11 cellular contexts compared by ENCODE assay signal in the genomic region with DNA sequence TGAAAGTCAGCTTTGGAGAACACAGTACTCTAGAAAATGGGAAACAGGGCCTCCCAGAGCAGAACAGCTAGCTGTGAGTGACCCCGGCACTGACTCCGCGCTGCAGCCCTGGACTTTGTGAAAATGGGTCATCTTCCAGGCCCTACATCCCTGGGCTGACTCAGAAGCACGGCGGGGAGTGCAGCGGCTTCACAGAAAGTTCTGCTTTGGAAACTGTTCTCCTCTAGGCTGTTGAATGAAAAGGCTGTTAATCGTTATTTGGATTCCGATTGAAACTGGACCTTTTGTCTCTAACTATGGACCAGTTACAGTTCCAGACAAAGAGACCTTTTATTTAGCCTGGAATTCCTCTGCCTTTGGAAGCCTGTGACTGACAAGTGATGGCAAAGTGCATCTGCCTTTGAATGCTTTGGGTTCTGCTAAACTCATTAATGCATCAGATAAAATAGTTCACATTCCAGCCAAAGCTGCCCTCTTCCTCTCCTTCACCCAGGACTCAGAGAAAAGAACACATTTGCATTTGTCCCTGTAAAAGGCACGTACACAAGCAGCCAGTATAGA.
DNase-seq lines count a peak whose midpoint lies in the region; ATAC-seq and TF ChIP-seq lines count a peak whose summit lies in the region.
"Had no signal": no experiment of that assay in that cellular context is flagged by ENCODE, and none has a peak within 500 bp of the region (broad histone marks: within the 10 kb centered on the region; RNA-seq: fewer than 3 reads in every experiment).

No MANE protein-coding gene starts in this region.

- H3K9me3 Mint-ChIP-seq in CD4-positive, alpha-beta T cell: no peaks in the 10 kb centered on the region
- no peaks in the 10 kb centered on the region for H3K9me3 Mint-ChIP-seq in stimulated activated effector memory CD8-positive, alpha-beta T cell treated with anti-CD3 and anti-CD28 coated beads, Interleukin-12 subunit alpha, Interleukin-12 subunit beta, amount 100 ng/mL, for 72 hours

- no peaks in the 10 kb centered on the region for H3K27me3 ChIP-seq in CD4-positive, alpha-beta T cell (ENCODE audit: control insufficient read depth, insufficient read depth, low read length)

- DNase-seq in Daoy (ENCODE audit: low read depth) (peak; percentile 55), astrocyte of the cerebellum (ENCODE audit: low read depth) (peak; percentile 58), left ventricle myocardium superior (peak; percentile 75), pons (ENCODE audit: low spot score) (peak; percentile 97), NK-92 (lab: John Stamatoyannopoulos, UW; ENCODE audit: unreplicated experiment) (no peak), NOMO-1 (lab: John Stamatoyannopoulos, UW; ENCODE audit: unreplicated experiment in 2 of 2) (no peak)
- no peak for DNase-seq in CD4-positive, alpha-beta T cell
- no peak for DNase-seq in stimulated activated effector memory CD8-positive, alpha-beta T cell treated with anti-CD3 and anti-CD28 coated beads, Interleukin-12 subunit alpha, Interleukin-12 subunit beta, amount 100 ng/mL, for 72 hours (ENCODE audit: low spot score in 2 of 2)
- DNase-seq: activated gamma-delta T cell; NCI-H1694; stimulated activated CD4-positive, alpha-beta T cell treated with anti-CD3 and anti-CD28 coated beads, Interleukin-2, amount 100 ng/mL, for 24 hours had no signal

- peak; percentile 81 for ATAC-seq in left ventricle myocardium superior
- ATAC-seq in CD4-positive, alpha-beta T cell (ENCODE audit: poor library complexity): no peak
- no peak for ATAC-seq in stimulated activated effector memory CD8-positive, alpha-beta T cell treated with anti-CD3 and anti-CD28 coated beads, Interleukin-12 subunit alpha, Interleukin-12 subunit beta, amount 100 ng/mL, for 72 hours

- H3K27me3 Mint-ChIP-seq in CD4-positive, alpha-beta T cell: no peaks in the 10 kb centered on the region

- intact Hi-C loops in left ventricle myocardium superior (cut with micrococcal nuclease): no loop called here
- intact Hi-C loops in CD4-positive, alpha-beta T cell (cut with DNase I, micrococcal nuclease): no loop called here

- no peaks in the 10 kb centered on the region for H3K36me3 Mint-ChIP-seq in CD4-positive, alpha-beta T cell (ENCODE audit: low read depth)
- no peaks in the 10 kb centered on the region for H3K36me3 Mint-ChIP-seq in stimulated activated effector memory CD8-positive, alpha-beta T cell treated with anti-CD3 and anti-CD28 coated beads, Interleukin-12 subunit alpha, Interleukin-12 subunit beta, amount 100 ng/mL, for 72 hours

- in situ Hi-C loops in astrocyte of the cerebellum (cut with HindIII; ENCODE audit: low sequenced_read_pairs): no loop called here

- no peak for TF ChIP-seq CTCF in astrocyte of the cerebellum (IDR thresholded peaks at IDR 0.05; ENCODE audit: low read depth, low read length, missing control alignments)
- TF ChIP-seq CTCF in CD4-positive, alpha-beta T cell (IDR thresholded peaks at IDR 0.05): no peak

- H3K4me3 Mint-ChIP-seq in CD4-positive, alpha-beta T cell: no peak overlapping the region
- no peak overlapping the region for H3K4me3 Mint-ChIP-seq in stimulated activated effector memory CD8-positive, alpha-beta T cell treated with anti-CD3 and anti-CD28 coated beads, Interleukin-12 subunit alpha, Interleukin-12 subunit beta, amount 100 ng/mL, for 72 hours

- H3K27ac ChIP-seq in CD4-positive, alpha-beta T cell (ENCODE audit: low read depth, low read length): no peak overlapping the region

- H3K4me3 ChIP-seq in astrocyte of the cerebellum (ENCODE audit: low read depth, low read length): no peak overlapping the region

- no peaks in the 10 kb centered on the region for H3K9me3 ChIP-seq in CD4-positive, alpha-beta T cell (ENCODE audit: control insufficient read depth, low read length)

- POLR2A ChIA-PET in CD4-positive, alpha-beta T cell (lab: Charles Lee): no interaction called here

- no peaks in the 10 kb centered on the region for H3K4me1 Mint-ChIP-seq in CD4-positive, alpha-beta T cell (ENCODE audit: low read depth)
- H3K4me1 Mint-ChIP-seq in stimulated activated effector memory CD8-positive, alpha-beta T cell treated with anti-CD3 and anti-CD28 coated beads, Interleukin-12 subunit alpha, Interleukin-12 subunit beta, amount 100 ng/mL, for 72 hours: no peaks in the 10 kb centered on the region

- CTCF ChIA-PET in CD4-positive, alpha-beta T cell (lab: Charles Lee): no interaction called here

- H3K27ac Mint-ChIP-seq in CD4-positive, alpha-beta T cell: no peak overlapping the region
- no peak overlapping the region for H3K27ac Mint-ChIP-seq in stimulated activated effector memory CD8-positive, alpha-beta T cell treated with anti-CD3 and anti-CD28 coated beads, Interleukin-12 subunit alpha, Interleukin-12 subunit beta, amount 100 ng/mL, for 72 hours

Comparison
In these comparisons a context has a peak if more than half of its experiments do, and no peak if none do; other contexts are left out.
1. DNase-seq: peak in Daoy (single experiment), astrocyte of the cerebellum (single experiment), left ventricle myocardium superior (single experiment) and pons (single experiment); none in CD4-positive, alpha-beta T cell (0 of 10), NK-92 (single experiment), NOMO-1 (0 of 2) and stimulated activated effector memory CD8-positive, alpha-beta T cell treated with anti-CD3 and anti-CD28 coated beads, Interleukin-12 subunit alpha, Interleukin-12 subunit beta, amount 100 ng/mL, for 72 hours (0 of 2).